1 cellular context compared by ENCODE assay signal in genomic region chr13:78867655-78868054, GRCh38.
TF ChIP-seq lines count a peak whose summit lies in the region.

No MANE protein-coding gene starts in this region.

TF ChIP-seq in HepG2, 621 proteins besides CTCF, POLR2A, EP300 and RAD21 (continued from another document):
- TF ChIP-seq, protein P1, sequence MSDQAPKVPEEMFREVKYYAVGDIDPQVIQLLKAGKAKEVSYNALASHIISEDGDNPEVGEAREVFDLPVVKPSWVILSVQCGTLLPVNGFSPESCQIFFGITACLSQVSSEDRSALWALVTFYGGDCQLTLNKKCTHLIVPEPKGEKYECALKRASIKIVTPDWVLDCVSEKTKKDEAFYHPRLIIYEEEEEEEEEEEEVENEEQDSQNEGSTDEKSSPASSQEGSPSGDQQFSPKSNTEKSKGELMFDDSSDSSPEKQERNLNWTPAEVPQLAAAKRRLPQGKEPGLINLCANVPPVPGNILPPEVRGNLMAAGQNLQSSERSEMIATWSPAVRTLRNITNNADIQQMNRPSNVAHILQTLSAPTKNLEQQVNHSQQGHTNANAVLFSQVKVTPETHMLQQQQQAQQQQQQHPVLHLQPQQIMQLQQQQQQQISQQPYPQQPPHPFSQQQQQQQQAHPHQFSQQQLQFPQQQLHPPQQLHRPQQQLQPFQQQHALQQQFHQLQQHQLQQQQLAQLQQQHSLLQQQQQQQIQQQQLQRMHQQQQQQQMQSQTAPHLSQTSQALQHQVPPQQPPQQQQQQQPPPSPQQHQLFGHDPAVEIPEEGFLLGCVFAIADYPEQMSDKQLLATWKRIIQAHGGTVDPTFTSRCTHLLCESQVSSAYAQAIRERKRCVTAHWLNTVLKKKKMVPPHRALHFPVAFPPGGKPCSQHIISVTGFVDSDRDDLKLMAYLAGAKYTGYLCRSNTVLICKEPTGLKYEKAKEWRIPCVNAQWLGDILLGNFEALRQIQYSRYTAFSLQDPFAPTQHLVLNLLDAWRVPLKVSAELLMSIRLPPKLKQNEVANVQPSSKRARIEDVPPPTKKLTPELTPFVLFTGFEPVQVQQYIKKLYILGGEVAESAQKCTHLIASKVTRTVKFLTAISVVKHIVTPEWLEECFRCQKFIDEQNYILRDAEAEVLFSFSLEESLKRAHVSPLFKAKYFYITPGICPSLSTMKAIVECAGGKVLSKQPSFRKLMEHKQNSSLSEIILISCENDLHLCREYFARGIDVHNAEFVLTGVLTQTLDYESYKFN (CRISPR knock-in tag; conservative IDR thresholded peaks at IDR 0.05), result peak; percentile 65
- TF ChIP-seq ZNF564 (CRISPR knock-in tag; IDR thresholded peaks at IDR 0.05) (no peak), ELF1 (CRISPR knock-in tag; IDR thresholded peaks at IDR 0.05) (no peak), ZNF143 (CRISPR knock-in tag; IDR thresholded peaks at IDR 0.05) (no peak), NFKBIZ (CRISPR knock-in tag; IDR thresholded peaks at IDR 0.05) (no peak), MAFF (IDR thresholded peaks at IDR 0.05; ENCODE audit: low read depth, low read length) (no peak), ATM (IDR thresholded peaks at IDR 0.05; ENCODE audit: borderline replicate concordance) (no peak), GZF1 (CRISPR knock-in tag; IDR thresholded peaks at IDR 0.05) (no peak), CEBPG (CRISPR knock-in tag; IDR thresholded peaks at IDR 0.05) (peak; percentile 49), SNAI1 (CRISPR knock-in tag; IDR thresholded peaks at IDR 0.05; ENCODE audit: borderline replicate concordance) (no peak), SALL1 (CRISPR knock-in tag; IDR thresholded peaks at IDR 0.05) (peak; percentile 40; the same call in 1 of the 2 replicates), IRF1 (CRISPR knock-in tag; IDR thresholded peaks at IDR 0.05; ENCODE audit: low read depth) (no peak), HNRNPLL (IDR thresholded peaks at IDR 0.05; ENCODE audit: low read depth, low read length, poor library complexity, severe bottlenecking) (no peak), RXRA (CRISPR knock-in tag; IDR thresholded peaks at IDR 0.05) (no peak), ZBTB46 (CRISPR knock-in tag; IDR thresholded peaks at IDR 0.05; ENCODE audit: borderline replicate concordance) (no peak), SRSF4 (IDR thresholded peaks at IDR 0.05; ENCODE audit: low read depth, low read length, poor library complexity, severe bottlenecking) (no peak), ZFY (CRISPR knock-in tag; IDR thresholded peaks at IDR 0.05) (no peak), ZNF644 (CRISPR knock-in tag; IDR thresholded peaks at IDR 0.05; ENCODE audit: low read depth) (no peak), WIZ (CRISPR knock-in tag; IDR thresholded peaks at IDR 0.05) (no peak), ZNF652 (CRISPR knock-in tag; IDR thresholded peaks at IDR 0.05; ENCODE audit: borderline replicate concordance, low read depth) (peak; percentile 89), CHD4 (IDR thresholded peaks at IDR 0.05; ENCODE audit: borderline replicate concordance, low read length) (no peak), NKX3-1 (CRISPR knock-in tag; IDR thresholded peaks at IDR 0.05) (no peak), HMG20A (CRISPR knock-in tag; IDR thresholded peaks at IDR 0.05; ENCODE audit: borderline replicate concordance) (no peak), MAFK (conservative IDR thresholded peaks at IDR 0.05 in 1 of 2, IDR thresholded peaks at IDR 0.05 in 1 of 2; ENCODE audit: low read length in 2 of 2) (no peak), RFXAP (CRISPR knock-in tag; IDR thresholded peaks at IDR 0.05; ENCODE audit: borderline replicate concordance) (no peak), ZNF331 (CRISPR knock-in tag; IDR thresholded peaks at IDR 0.05) (0 out of 2 replicates have a peak, but pooled peaks have one; percentile 22), CHD2 (IDR thresholded peaks at IDR 0.05; ENCODE audit: low read depth, low read length) (no peak), RXRB (CRISPR knock-in tag; IDR thresholded peaks at IDR 0.05; ENCODE audit: borderline replicate concordance) (0 out of 2 replicates have a peak, but pooled peaks have one; percentile 23), ZNF430 (CRISPR knock-in tag; IDR thresholded peaks at IDR 0.05) (no peak), GTF2F1 (IDR thresholded peaks at IDR 0.05; ENCODE audit: low read length) (no peak), ZFP62 (CRISPR knock-in tag; IDR thresholded peaks at IDR 0.05) (no peak), AFF4 (CRISPR knock-in tag; IDR thresholded peaks at IDR 0.05) (no peak), SRF (IDR thresholded peaks at IDR 0.05; ENCODE audit: low read depth, low read length) (no peak), HNF4G (IDR thresholded peaks at IDR 0.05; ENCODE audit: borderline replicate concordance, low read depth, low read length) (peak; percentile 62; the same call in 1 of the 2 replicates), HNF4G (CRISPR knock-in tag; IDR thresholded peaks at IDR 0.05; ENCODE audit: borderline replicate concordance, low read depth) (no peak)
- TF ChIP-seq, protein P2, sequence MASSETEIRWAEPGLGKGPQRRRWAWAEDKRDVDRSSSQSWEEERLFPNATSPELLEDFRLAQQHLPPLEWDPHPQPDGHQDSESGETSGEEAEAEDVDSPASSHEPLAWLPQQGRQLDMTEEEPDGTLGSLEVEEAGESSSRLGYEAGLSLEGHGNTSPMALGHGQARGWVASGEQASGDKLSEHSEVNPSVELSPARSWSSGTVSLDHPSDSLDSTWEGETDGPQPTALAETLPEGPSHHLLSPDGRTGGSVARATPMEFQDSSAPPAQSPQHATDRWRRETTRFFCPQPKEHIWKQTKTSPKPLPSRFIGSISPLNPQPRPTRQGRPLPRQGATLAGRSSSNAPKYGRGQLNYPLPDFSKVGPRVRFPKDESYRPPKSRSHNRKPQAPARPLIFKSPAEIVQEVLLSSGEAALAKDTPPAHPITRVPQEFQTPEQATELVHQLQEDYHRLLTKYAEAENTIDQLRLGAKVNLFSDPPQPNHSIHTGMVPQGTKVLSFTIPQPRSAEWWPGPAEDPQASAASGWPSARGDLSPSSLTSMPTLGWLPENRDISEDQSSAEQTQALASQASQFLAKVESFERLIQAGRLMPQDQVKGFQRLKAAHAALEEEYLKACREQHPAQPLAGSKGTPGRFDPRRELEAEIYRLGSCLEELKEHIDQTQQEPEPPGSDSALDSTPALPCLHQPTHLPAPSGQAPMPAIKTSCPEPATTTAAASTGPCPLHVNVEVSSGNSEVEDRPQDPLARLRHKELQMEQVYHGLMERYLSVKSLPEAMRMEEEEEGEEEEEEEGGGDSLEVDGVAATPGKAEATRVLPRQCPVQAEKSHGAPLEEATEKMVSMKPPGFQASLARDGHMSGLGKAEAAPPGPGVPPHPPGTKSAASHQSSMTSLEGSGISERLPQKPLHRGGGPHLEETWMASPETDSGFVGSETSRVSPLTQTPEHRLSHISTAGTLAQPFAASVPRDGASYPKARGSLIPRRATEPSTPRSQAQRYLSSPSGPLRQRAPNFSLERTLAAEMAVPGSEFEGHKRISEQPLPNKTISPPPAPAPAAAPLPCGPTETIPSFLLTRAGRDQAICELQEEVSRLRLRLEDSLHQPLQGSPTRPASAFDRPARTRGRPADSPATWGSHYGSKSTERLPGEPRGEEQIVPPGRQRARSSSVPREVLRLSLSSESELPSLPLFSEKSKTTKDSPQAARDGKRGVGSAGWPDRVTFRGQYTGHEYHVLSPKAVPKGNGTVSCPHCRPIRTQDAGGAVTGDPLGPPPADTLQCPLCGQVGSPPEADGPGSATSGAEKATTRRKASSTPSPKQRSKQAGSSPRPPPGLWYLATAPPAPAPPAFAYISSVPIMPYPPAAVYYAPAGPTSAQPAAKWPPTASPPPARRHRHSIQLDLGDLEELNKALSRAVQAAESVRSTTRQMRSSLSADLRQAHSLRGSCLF (CRISPR knock-in tag; IDR thresholded peaks at IDR 0.05; ENCODE audit: borderline replicate concordance), result no peak
- TF ChIP-seq, protein P3, sequence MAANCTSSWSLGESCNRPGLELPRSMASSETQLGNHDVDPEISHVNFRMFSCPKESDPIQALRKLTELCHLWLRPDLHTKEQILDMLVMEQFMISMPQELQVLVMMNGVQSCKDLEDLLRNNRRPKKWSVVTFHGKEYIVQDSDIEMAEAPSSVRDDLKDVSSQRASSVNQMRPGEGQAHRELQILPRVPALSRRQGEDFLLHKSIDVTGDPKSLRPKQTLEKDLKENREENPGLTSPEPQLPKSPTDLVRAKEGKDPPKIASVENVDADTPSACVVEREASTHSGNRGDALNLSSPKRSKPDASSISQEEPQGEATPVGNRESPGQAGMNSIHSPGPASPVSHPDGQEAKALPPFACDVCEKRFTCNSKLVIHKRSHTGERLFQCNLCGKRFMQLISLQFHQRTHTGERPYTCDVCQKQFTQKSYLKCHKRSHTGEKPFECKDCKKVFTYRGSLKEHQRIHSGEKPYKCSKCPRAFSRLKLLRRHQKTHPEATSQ (CRISPR knock-in tag; IDR thresholded peaks at IDR 0.05; ENCODE audit: borderline replicate concordance), result no peak
- TF ChIP-seq, protein P4, sequence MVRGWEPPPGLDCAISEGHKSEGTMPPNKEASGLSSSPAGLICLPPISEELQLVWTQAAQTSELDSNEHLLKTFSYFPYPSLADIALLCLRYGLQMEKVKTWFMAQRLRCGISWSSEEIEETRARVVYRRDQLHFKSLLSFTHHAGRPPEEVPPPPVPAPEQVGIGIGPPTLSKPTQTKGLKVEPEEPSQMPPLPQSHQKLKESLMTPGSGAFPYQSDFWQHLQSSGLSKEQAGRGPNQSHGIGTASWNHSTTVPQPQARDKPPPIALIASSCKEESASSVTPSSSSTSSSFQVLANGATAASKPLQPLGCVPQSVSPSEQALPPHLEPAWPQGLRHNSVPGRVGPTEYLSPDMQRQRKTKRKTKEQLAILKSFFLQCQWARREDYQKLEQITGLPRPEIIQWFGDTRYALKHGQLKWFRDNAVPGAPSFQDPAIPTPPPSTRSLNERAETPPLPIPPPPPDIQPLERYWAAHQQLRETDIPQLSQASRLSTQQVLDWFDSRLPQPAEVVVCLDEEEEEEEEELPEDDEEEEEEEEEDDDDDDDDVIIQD (CRISPR knock-in tag; IDR thresholded peaks at IDR 0.05; ENCODE audit: low read depth), result no peak
